In genomic region chr19:41994994-41995958, GRCh38 we compare ENCODE assay signal across 13 cellular contexts. TPM values are rescaled to one million over a fixed set of nuclear protein-coding genes. Genes with fewer than 3 reads are reported as not detected.
A peak's percentile ranks its signal among the peaks of the same experiment; 100 is the strongest.
DNase-seq lines count a peak whose midpoint lies in the region; ATAC-seq and TF ChIP-seq lines count a peak whose summit lies in the region.
"Had no signal": no experiment of that assay in that cellular context is flagged by ENCODE, and none has a peak within 500 bp of the region (broad histone marks: within the 10 kb centered on the region; RNA-seq: fewer than 3 reads in every experiment).

No MANE protein-coding gene starts in this region.

- H3K36me3 Mint-ChIP-seq in CD8-positive, alpha-beta T cell = no peaks in the 10 kb centered on the region
- H3K36me3 Mint-ChIP-seq in neural progenitor cell = no peaks in the 10 kb centered on the region

- CTCF ChIA-PET in CD8-positive, alpha-beta T cell (lab: Charles Lee) = no interaction called here
- CTCF ChIA-PET in HEK293 (lab: Yijun Ruan, JAX) = interaction anchor here (0.7 to 1.4 kb wide), 4 partner anchors 12 to 99 kb away, joined by 3 to 5 read pairs (median 3); no protein-coding TSS in a partner anchor

- H3K4me3 Mint-ChIP-seq in CD8-positive, alpha-beta T cell = peak overlapping the region; percentile 75
- peak overlapping the region; percentile 65 for H3K4me3 Mint-ChIP-seq in neural progenitor cell

- H3K4me2 ChIP-seq in neural progenitor cell = no peak overlapping the region

- ATAC-seq in CD8-positive, alpha-beta T cell = no peak
- no peak for ATAC-seq in GM18873 (IDR thresholded peaks at IDR 0.05; ENCODE audit: low FRiP score, unreplicated experiment)
- no peak for ATAC-seq in GM19023 (IDR thresholded peaks at IDR 0.05; ENCODE audit: unreplicated experiment)

- H3K9me3 Mint-ChIP-seq in CD8-positive, alpha-beta T cell = no peaks in the 10 kb centered on the region
- peaks cover 2% of the 10 kb centered on the region for H3K9me3 Mint-ChIP-seq in neural progenitor cell

- peaks cover 18% of the 10 kb centered on the region for H3K4me1 ChIP-seq in CD8-positive, alpha-beta T cell (ENCODE audit: insufficient read depth, low read length)
- peaks cover 9% of the 10 kb centered on the region for H3K4me1 ChIP-seq in HEK293 (ENCODE audit: control insufficient read depth, insufficient read depth, low read length)
- peaks cover 4% of the 10 kb centered on the region for H3K4me1 ChIP-seq in neural progenitor cell
- H3K4me1 ChIP-seq in breast epithelium = no peaks in the 10 kb centered on the region
- H3K4me1 ChIP-seq: HAP-1 had no signal

- no peak overlapping the region for H3K4me3 ChIP-seq in CD8-positive, alpha-beta T cell (ENCODE audit: low read depth, low read length)
- H3K4me3 ChIP-seq in HEK293 (ENCODE audit: low read depth, low read length) (no peak overlapping the region), neural progenitor cell (no peak overlapping the region), breast epithelium (no peak overlapping the region)

- no peak overlapping the region for H3K27ac ChIP-seq in CD8-positive, alpha-beta T cell (ENCODE audit: low read depth, low read length)
- H3K27ac ChIP-seq in HEK293 (ENCODE audit: extremely low read depth, low read depth, low read length) (no peak overlapping the region), caudate nucleus (ENCODE audit: low read depth, low read length) (peak overlapping the region; percentile 90), neural progenitor cell (no peak overlapping the region), breast epithelium (no peak overlapping the region)
- H3K27ac ChIP-seq: sigmoid colon had no signal

- POLR2A ChIA-PET in CD8-positive, alpha-beta T cell (lab: Charles Lee) = no interaction called here
- POLR2A ChIA-PET in HEK293 (lab: Yijun Ruan, JAX) = interaction anchor here (0.7 to 1.1 kb wide), 2 partner anchors 10 to 46 kb away, joined by 3 read pairs; no protein-coding TSS in a partner anchor

- no peak overlapping the region for H3K9ac ChIP-seq in neural progenitor cell

- peaks cover 58% of the 10 kb centered on the region for H4K20me1 ChIP-seq in neural progenitor cell (ENCODE audit: low read depth)

- H3K27ac Mint-ChIP-seq in CD8-positive, alpha-beta T cell = no peak overlapping the region
- H3K27ac Mint-ChIP-seq in neural progenitor cell = peak overlapping the region; percentile 3

- H3F3A ChIP-seq in neural progenitor cell (ENCODE audit: low read depth) = peaks cover 33% of the 10 kb centered on the region

- intact Hi-C loops in CD8-positive, alpha-beta T cell (cut with DNase I, micrococcal nuclease) = loop anchor here (1.0 kb wide), 2 partner anchors 36 to 80 kb away; partner anchors contain the start of gene RABAC1 (in 2 of the 2)
- intact Hi-C loops in breast epithelium (cut with DNase I; ENCODE audit: low total_unique reads) = no loop called here

- TF ChIP-seq CTCF in CD8-positive, alpha-beta T cell (IDR thresholded peaks at IDR 0.05) = no peak
- TF ChIP-seq CTCF in HEK293 (tag by site-specific recombination; IDR thresholded peaks at IDR 0.05) (no peak), neural progenitor cell (IDR thresholded peaks at IDR 0.05) (no peak), breast epithelium (IDR thresholded peaks at IDR 0.05) (no peak)

- no peaks in the 10 kb centered on the region for H3K9me3 ChIP-seq in CD8-positive, alpha-beta T cell (ENCODE audit: low read length)
- H3K9me3 ChIP-seq in HEK293 (ENCODE audit: control insufficient read depth, insufficient read depth, low read depth, low read length) (no peaks in the 10 kb centered on the region), neural progenitor cell (ENCODE audit: low read depth) (no peaks in the 10 kb centered on the region), breast epithelium (no peaks in the 10 kb centered on the region)
- H3K9me3 ChIP-seq: HAP-1, sigmoid colon had no signal

- DNase-seq in CD8-positive, alpha-beta T cell = no peak
- DNase-seq in caudate nucleus (lab: John Stamatoyannopoulos, UW) (peak in 44 of 61 donors; percentile 8 to 89 (median 45)), neural progenitor cell (ENCODE audit: low spot score) (no peak), breast epithelium (ENCODE audit: low spot score in 2 of 2) (no peak)
- DNase-seq: activated CD4-positive, CD25-positive, alpha-beta regulatory T cell treated with anti-CD3 and anti-CD28 coated beads, Interleukin-2, amount 50 U/mL, for 72 hours; activated gamma-delta T cell; kidney glomerular epithelial cell; sigmoid colon; stimulated activated naive CD8-positive, alpha-beta T cell treated with anti-CD3 and anti-CD28 coated beads, Interleukin-15, Interleukin-2, amounts not matched to agents 100 U/mL and 50 U/mL, for 24 hours had no signal

- H3K79me2 ChIP-seq in neural progenitor cell (ENCODE audit: low read depth) = no peaks in the 10 kb centered on the region

- H2AFZ ChIP-seq in neural progenitor cell (replicated peaks) = no peak overlapping the region

- H3K27me3 ChIP-seq in CD8-positive, alpha-beta T cell (ENCODE audit: insufficient read depth, low read length) = peaks cover 32% of the 10 kb centered on the region
- H3K27me3 ChIP-seq in neural progenitor cell (peaks cover 92% of the 10 kb centered on the region), breast epithelium (peaks cover 9 to 92% of the 10 kb centered on the region in 2 donors)

- TF ChIP-seq POLR2A in breast epithelium (IDR thresholded peaks at IDR 0.05) = no peak

- peaks cover 42% of the 10 kb centered on the region for H3K4me1 Mint-ChIP-seq in CD8-positive, alpha-beta T cell (ENCODE audit: low read depth)
- peaks cover 47% of the 10 kb centered on the region for H3K4me1 Mint-ChIP-seq in neural progenitor cell

- peaks cover 43% of the 10 kb centered on the region for H3K27me3 Mint-ChIP-seq in CD8-positive, alpha-beta T cell (ENCODE audit: low read depth)
- H3K27me3 Mint-ChIP-seq in neural progenitor cell (ENCODE audit: insufficient read depth, low read depth) = peaks cover 53% of the 10 kb centered on the region

- H3K36me3 ChIP-seq in CD8-positive, alpha-beta T cell (ENCODE audit: insufficient read depth, low read length) = no peaks in the 10 kb centered on the region
- H3K36me3 ChIP-seq in HEK293 (ENCODE audit: control insufficient read depth in 2 of 2, insufficient read depth in 1 of 2, low read length in 2 of 2) = no peaks in the 10 kb centered on the region
- no peaks in the 10 kb centered on the region for H3K36me3 ChIP-seq in neural progenitor cell
- H3K36me3 ChIP-seq in breast epithelium = no peaks in the 10 kb centered on the region
- H3K36me3 ChIP-seq: HAP-1, sigmoid colon had no signal

TF ChIP-seq in HEK293, 187 proteins besides CTCF, POLR2A, EP300 and RAD21 (continues in another document):
- TF ChIP-seq ZEB2 (tag by site-specific recombination; IDR thresholded peaks at IDR 0.05) (no peak), ZNF791 (tag by site-specific recombination; IDR thresholded peaks at IDR 0.05) (no peak), ZNF544 (tag by site-specific recombination; IDR thresholded peaks at IDR 0.05) (no peak), ZBTB11 (tag by site-specific recombination; conservative IDR thresholded peaks at IDR 0.05; ENCODE audit: low read depth) (no peak), ZNF558 (tag by site-specific recombination; IDR thresholded peaks at IDR 0.05) (no peak), ZNF843 (tag by site-specific recombination; IDR thresholded peaks at IDR 0.05) (no peak), MYNN (tag by site-specific recombination; IDR thresholded peaks at IDR 0.05; ENCODE audit: borderline replicate concordance) (no peak), ZNF677 (tag by site-specific recombination; IDR thresholded peaks at IDR 0.05) (no peak), SALL2 (tag by site-specific recombination; IDR thresholded peaks at IDR 0.05; ENCODE audit: borderline replicate concordance) (no peak), ZNF23 (tag by site-specific recombination; IDR thresholded peaks at IDR 0.05; ENCODE audit: borderline replicate concordance) (no peak; the same call in 1 of the 2 replicates), ZNF664 (tag by site-specific recombination; IDR thresholded peaks at IDR 0.05) (no peak), SETDB1 (IDR thresholded peaks at IDR 0.05; ENCODE audit: insufficient read length, low read length) (no peak), ZNF169 (tag by site-specific recombination; IDR thresholded peaks at IDR 0.05) (no peak), ZBTB7A (tag by site-specific recombination; IDR thresholded peaks at IDR 0.05; ENCODE audit: low read depth) (no peak), ZNF223 (tag by site-specific recombination; IDR thresholded peaks at IDR 0.05) (no peak)

RNA-seq across cellular contexts. Expression of gene ATP1A3, which starts 1.2 kb away (rescaled TPM):
- 10 to 100 TPM; 10.2 to 12.3 TPM for total RNA-seq in CD8-positive, alpha-beta T cell
- 1.6 TPM in 1 of 2 replicates, not detected in the other for total RNA-seq in neural progenitor cell (ENCODE audit: low replicate concordance)
- not detected for total RNA-seq in breast epithelium

RNA-seq across cellular contexts. Expression of gene RABAC1, which starts 36.2 kb away (rescaled TPM):
- 100 to 1,000 TPM in 1 of 2 experiments, 10 to 100 TPM in 1; 99.5 to 114 TPM for total RNA-seq in CD8-positive, alpha-beta T cell
- total RNA-seq in neural progenitor cell (ENCODE audit: low replicate concordance) (33.1 and 108 TPM in 2 replicates), breast epithelium (100 to 1,000 TPM; 150 to 190 (median 153) TPM)

Comparison
In these comparisons a context has a peak if more than half of its experiments do, and no peak if none do; other contexts are left out.
1. DNase-seq: peak in caudate nucleus (44 of 61); none in CD8-positive, alpha-beta T cell (0 of 7), neural progenitor cell (single experiment) and breast epithelium (0 of 2).